In the genomic region with DNA sequence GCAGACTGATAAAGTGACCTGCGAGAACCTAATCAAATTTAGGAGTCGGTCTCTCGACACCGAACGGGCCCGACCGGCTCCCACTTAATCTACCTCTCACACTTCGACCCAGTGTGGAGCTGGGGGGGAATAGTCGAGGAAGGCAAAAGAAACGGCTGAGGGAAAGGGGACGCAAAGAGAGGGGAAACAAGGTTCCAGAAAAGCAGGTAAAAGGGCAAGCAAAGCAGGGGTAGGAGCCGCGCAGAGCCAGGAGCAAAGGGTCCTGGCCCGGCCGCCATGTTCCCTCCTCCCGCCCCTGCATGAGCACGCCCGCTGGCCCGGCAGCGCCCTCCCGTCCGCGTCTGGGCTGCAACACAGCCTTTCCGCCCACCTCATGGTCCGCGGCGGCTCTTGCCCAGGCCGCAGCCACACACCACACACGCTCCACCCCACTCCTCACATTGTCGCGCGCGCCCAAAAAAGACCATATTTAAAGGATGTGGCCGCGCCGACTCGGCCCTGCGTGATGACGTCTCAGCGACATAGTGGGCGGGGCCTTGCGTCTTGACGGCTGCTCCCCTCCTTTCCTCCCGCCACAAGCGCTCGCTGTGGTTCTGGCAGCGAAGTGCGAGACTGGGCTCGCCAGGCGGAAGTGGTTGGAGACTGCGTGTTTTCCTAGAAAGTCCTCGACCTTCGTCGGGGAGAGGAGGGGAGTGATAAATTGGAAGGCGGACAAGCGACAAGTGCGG, we compare ENCODE assay signal across 1 cellular context.
TF ChIP-seq lines count a peak whose summit lies in the region.

A gene with protein sequence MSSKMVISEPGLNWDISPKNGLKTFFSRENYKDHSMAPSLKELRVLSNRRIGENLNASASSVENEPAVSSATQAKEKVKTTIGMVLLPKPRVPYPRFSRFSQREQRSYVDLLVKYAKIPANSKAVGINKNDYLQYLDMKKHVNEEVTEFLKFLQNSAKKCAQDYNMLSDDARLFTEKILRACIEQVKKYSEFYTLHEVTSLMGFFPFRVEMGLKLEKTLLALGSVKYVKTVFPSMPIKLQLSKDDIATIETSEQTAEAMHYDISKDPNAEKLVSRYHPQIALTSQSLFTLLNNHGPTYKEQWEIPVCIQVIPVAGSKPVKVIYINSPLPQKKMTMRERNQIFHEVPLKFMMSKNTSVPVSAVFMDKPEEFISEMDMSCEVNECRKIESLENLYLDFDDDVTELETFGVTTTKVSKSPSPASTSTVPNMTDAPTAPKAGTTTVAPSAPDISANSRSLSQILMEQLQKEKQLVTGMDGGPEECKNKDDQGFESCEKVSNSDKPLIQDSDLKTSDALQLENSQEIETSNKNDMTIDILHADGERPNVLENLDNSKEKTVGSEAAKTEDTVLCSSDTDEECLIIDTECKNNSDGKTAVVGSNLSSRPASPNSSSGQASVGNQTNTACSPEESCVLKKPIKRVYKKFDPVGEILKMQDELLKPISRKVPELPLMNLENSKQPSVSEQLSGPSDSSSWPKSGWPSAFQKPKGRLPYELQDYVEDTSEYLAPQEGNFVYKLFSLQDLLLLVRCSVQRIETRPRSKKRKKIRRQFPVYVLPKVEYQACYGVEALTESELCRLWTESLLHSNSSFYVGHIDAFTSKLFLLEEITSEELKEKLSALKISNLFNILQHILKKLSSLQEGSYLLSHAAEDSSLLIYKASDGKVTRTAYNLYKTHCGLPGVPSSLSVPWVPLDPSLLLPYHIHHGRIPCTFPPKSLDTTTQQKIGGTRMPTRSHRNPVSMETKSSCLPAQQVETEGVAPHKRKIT (minus strand): TSS at position 510 of the 728 bp plus-strand sequence. CDS start 1,165 bp downstream, outside the sequence.

TF ChIP-seq in HepG2, 621 proteins besides CTCF, POLR2A, EP300 and RAD21 (continued from another document and continues in another):
- TF ChIP-seq, protein P1, sequence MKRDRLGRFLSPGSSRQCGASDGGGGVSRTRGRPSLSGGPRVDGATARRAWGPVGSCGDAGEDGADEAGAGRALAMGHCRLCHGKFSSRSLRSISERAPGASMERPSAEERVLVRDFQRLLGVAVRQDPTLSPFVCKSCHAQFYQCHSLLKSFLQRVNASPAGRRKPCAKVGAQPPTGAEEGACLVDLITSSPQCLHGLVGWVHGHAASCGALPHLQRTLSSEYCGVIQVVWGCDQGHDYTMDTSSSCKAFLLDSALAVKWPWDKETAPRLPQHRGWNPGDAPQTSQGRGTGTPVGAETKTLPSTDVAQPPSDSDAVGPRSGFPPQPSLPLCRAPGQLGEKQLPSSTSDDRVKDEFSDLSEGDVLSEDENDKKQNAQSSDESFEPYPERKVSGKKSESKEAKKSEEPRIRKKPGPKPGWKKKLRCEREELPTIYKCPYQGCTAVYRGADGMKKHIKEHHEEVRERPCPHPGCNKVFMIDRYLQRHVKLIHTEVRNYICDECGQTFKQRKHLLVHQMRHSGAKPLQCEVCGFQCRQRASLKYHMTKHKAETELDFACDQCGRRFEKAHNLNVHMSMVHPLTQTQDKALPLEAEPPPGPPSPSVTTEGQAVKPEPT (CRISPR knock-in tag; IDR thresholded peaks at IDR 0.05; ENCODE audit: low read depth), result peak; percentile 71; the same call in 1 of the 2 replicates
- TF ChIP-seq RNF2 (conservative IDR thresholded peaks at IDR 0.05; ENCODE audit: low read depth) (peak; percentile 71; the same call in 1 of the 2 replicates), NFKB2 (CRISPR knock-in tag; IDR thresholded peaks at IDR 0.05; ENCODE audit: borderline replicate concordance) (peak; percentile 94; the same call in 1 of the 2 replicates), ZNF777 (CRISPR knock-in tag; IDR thresholded peaks at IDR 0.05) (0 out of 2 replicates have a peak, but pooled peaks have one; percentile 21), NR2F1 (CRISPR knock-in tag; IDR thresholded peaks at IDR 0.05) (no peak), HNRNPLL (IDR thresholded peaks at IDR 0.05; ENCODE audit: low read depth, low read length, poor library complexity, severe bottlenecking) (peak; percentile 91), TAF1 (CRISPR knock-in tag; IDR thresholded peaks at IDR 0.05) (peak; percentile 99), SETDB1 (CRISPR knock-in tag; IDR thresholded peaks at IDR 0.05; ENCODE audit: borderline replicate concordance) (no peak), FLYWCH1 (CRISPR knock-in tag; IDR thresholded peaks at IDR 0.05) (0 out of 2 replicates have a peak, but pooled peaks have one; percentile 38), ZNF138 (CRISPR knock-in tag; IDR thresholded peaks at IDR 0.05; ENCODE audit: low read depth) (0 out of 2 replicates have a peak, but pooled peaks have one; percentile 8), FOXO1 (CRISPR knock-in tag; IDR thresholded peaks at IDR 0.05) (peak; percentile 64), ZNF263 (CRISPR knock-in tag; IDR thresholded peaks at IDR 0.05) (0 out of 2 replicates have a peak, but pooled peaks have one; percentile 17), ATF1 (CRISPR knock-in tag; IDR thresholded peaks at IDR 0.05) (peak; percentile 95), ZNF619 (CRISPR knock-in tag; IDR thresholded peaks at IDR 0.05) (0 out of 2 replicates have a peak, but pooled peaks have one; percentile 47), ZNF10 (CRISPR knock-in tag; IDR thresholded peaks at IDR 0.05; ENCODE audit: borderline replicate concordance, low read depth) (no peak), MAFG (CRISPR knock-in tag; IDR thresholded peaks at IDR 0.05) (no peak), NONO (IDR thresholded peaks at IDR 0.05) (no peak), NONO (CRISPR knock-in tag; conservative IDR thresholded peaks at IDR 0.05) (peak; percentile 89; the same call in 1 of the 2 replicates), SMC3 (IDR thresholded peaks at IDR 0.05; ENCODE audit: low read length) (no peak), ZNF7 (CRISPR knock-in tag; IDR thresholded peaks at IDR 0.05) (no peak), MIXL1 (CRISPR knock-in tag; IDR thresholded peaks at IDR 0.05) (peak; percentile 69)
- TF ChIP-seq, protein P2, sequence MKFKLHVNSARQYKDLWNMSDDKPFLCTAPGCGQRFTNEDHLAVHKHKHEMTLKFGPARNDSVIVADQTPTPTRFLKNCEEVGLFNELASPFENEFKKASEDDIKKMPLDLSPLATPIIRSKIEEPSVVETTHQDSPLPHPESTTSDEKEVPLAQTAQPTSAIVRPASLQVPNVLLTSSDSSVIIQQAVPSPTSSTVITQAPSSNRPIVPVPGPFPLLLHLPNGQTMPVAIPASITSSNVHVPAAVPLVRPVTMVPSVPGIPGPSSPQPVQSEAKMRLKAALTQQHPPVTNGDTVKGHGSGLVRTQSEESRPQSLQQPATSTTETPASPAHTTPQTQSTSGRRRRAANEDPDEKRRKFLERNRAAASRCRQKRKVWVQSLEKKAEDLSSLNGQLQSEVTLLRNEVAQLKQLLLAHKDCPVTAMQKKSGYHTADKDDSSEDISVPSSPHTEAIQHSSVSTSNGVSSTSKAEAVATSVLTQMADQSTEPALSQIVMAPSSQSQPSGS (CRISPR knock-in tag; IDR thresholded peaks at IDR 0.05), result peak; percentile 25; the same call in 1 of the 2 replicates
- TF ChIP-seq, protein P3, sequence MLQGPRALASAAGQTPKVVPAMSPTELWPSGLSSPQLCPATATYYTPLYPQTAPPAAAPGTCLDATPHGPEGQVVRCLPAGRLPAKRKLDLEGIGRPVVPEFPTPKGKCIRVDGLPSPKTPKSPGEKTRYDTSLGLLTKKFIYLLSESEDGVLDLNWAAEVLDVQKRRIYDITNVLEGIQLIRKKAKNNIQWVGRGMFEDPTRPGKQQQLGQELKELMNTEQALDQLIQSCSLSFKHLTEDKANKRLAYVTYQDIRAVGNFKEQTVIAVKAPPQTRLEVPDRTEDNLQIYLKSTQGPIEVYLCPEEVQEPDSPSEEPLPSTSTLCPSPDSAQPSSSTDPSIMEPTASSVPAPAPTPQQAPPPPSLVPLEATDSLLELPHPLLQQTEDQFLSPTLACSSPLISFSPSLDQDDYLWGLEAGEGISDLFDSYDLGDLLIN (CRISPR knock-in tag; IDR thresholded peaks at IDR 0.05; ENCODE audit: borderline replicate concordance), result 0 out of 2 replicates have a peak, but pooled peaks have one; percentile 77
- TF ChIP-seq, protein P4, sequence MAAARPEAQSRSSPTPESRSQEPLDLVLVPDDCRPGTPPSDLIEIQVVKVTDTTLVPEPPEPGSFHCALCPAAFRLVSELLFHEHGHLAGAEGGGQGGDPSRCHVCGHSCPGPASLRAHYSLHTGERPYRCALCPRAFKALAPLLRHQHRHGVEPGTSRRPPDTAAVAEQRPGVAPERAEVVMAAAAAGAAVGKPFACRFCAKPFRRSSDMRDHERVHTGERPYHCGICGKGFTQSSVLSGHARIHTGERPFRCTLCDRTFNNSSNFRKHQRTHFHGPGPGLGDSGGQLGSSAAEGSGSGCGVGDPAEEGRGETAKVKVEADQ (CRISPR knock-in tag; IDR thresholded peaks at IDR 0.05; ENCODE audit: borderline replicate concordance), result peak; percentile 87
- TF ChIP-seq, protein P5, sequence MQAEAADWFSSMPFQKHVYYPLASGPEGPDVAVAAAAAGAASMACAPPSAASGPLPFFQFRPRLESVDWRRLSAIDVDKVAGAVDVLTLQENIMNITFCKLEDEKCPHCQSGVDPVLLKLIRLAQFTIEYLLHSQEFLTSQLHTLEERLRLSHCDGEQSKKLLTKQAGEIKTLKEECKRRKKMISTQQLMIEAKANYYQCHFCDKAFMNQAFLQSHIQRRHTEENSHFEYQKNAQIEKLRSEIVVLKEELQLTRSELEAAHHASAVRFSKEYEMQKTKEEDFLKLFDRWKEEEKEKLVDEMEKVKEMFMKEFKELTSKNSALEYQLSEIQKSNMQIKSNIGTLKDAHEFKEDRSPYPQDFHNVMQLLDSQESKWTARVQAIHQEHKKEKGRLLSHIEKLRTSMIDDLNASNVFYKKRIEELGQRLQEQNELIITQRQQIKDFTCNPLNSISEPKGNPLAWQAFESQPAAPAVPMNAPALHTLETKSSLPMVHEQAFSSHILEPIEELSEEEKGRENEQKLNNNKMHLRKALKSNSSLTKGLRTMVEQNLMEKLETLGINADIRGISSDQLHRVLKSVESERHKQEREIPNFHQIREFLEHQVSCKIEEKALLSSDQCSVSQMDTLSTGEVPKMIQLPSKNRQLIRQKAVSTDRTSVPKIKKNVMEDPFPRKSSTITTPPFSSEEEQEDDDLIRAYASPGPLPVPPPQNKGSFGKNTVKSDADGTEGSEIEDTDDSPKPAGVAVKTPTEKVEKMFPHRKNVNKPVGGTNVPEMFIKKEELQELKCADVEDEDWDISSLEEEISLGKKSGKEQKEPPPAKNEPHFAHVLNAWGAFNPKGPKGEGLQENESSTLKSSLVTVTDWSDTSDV (CRISPR knock-in tag; IDR thresholded peaks at IDR 0.05), result no peak
- TF ChIP-seq, protein P6, sequence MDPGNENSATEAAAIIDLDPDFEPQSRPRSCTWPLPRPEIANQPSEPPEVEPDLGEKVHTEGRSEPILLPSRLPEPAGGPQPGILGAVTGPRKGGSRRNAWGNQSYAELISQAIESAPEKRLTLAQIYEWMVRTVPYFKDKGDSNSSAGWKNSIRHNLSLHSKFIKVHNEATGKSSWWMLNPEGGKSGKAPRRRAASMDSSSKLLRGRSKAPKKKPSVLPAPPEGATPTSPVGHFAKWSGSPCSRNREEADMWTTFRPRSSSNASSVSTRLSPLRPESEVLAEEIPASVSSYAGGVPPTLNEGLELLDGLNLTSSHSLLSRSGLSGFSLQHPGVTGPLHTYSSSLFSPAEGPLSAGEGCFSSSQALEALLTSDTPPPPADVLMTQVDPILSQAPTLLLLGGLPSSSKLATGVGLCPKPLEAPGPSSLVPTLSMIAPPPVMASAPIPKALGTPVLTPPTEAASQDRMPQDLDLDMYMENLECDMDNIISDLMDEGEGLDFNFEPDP (CRISPR knock-in tag; conservative IDR thresholded peaks at IDR 0.05), result 0 out of 2 replicates have a peak, but pooled peaks have one; percentile 91
- TF ChIP-seq, protein P7, sequence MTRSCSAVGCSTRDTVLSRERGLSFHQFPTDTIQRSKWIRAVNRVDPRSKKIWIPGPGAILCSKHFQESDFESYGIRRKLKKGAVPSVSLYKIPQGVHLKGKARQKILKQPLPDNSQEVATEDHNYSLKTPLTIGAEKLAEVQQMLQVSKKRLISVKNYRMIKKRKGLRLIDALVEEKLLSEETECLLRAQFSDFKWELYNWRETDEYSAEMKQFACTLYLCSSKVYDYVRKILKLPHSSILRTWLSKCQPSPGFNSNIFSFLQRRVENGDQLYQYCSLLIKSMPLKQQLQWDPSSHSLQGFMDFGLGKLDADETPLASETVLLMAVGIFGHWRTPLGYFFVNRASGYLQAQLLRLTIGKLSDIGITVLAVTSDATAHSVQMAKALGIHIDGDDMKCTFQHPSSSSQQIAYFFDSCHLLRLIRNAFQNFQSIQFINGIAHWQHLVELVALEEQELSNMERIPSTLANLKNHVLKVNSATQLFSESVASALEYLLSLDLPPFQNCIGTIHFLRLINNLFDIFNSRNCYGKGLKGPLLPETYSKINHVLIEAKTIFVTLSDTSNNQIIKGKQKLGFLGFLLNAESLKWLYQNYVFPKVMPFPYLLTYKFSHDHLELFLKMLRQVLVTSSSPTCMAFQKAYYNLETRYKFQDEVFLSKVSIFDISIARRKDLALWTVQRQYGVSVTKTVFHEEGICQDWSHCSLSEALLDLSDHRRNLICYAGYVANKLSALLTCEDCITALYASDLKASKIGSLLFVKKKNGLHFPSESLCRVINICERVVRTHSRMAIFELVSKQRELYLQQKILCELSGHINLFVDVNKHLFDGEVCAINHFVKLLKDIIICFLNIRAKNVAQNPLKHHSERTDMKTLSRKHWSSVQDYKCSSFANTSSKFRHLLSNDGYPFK (CRISPR knock-in tag; IDR thresholded peaks at IDR 0.05; ENCODE audit: borderline replicate concordance), result peak; percentile 95
- TF ChIP-seq, protein P8, sequence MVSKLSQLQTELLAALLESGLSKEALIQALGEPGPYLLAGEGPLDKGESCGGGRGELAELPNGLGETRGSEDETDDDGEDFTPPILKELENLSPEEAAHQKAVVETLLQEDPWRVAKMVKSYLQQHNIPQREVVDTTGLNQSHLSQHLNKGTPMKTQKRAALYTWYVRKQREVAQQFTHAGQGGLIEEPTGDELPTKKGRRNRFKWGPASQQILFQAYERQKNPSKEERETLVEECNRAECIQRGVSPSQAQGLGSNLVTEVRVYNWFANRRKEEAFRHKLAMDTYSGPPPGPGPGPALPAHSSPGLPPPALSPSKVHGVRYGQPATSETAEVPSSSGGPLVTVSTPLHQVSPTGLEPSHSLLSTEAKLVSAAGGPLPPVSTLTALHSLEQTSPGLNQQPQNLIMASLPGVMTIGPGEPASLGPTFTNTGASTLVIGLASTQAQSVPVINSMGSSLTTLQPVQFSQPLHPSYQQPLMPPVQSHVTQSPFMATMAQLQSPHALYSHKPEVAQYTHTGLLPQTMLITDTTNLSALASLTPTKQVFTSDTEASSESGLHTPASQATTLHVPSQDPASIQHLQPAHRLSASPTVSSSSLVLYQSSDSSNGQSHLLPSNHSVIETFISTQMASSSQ (IDR thresholded peaks at IDR 0.05; ENCODE audit: low read depth), result no peak
- TF ChIP-seq, protein P8 (CRISPR knock-in tag; IDR thresholded peaks at IDR 0.05; ENCODE audit: borderline replicate concordance), result peak; percentile 57; the same call in 1 of the 2 replicates
